12 cellular contexts compared by ENCODE assay signal in genomic region chr1:183821309-183822080, GRCh38. TPM values are rescaled to one million over a fixed set of nuclear protein-coding genes. Genes with fewer than 3 reads are reported as not detected.
A peak's percentile ranks its signal among the peaks of the same experiment; 100 is the strongest.
DNase-seq lines count a peak whose midpoint lies in the region; ATAC-seq and TF ChIP-seq lines count a peak whose summit lies in the region.
"Had no signal": no experiment of that assay in that cellular context is flagged by ENCODE, and none has a peak within 500 bp of the region (broad histone marks: within the 10 kb centered on the region; RNA-seq: fewer than 3 reads in every experiment).

No MANE protein-coding gene starts in this region.

- ATAC-seq in body of pancreas (peak; percentile 38), left cardiac atrium (peak; percentile 44 to 56), HG02642 (IDR thresholded peaks at IDR 0.05; ENCODE audit: poor library complexity, unreplicated experiment) (no peak)

- H3K36me3 ChIP-seq in body of pancreas (replicated peaks in 1 of 2; ENCODE audit: insufficient read depth in 1 of 2, low read depth in 2 of 2) (no peaks in the 10 kb centered on the region), skeletal muscle satellite cell (ENCODE audit: insufficient read depth, low read length) (no peaks in the 10 kb centered on the region), MM.1S (replicated peaks; ENCODE audit: insufficient read depth, low read length) (no peaks in the 10 kb centered on the region)
- H3K36me3 ChIP-seq: WERI-Rb-1 had no signal

- H3K27ac ChIP-seq in body of pancreas (peak overlapping the region in 3 of 4 donors; percentile 38 to 52 (median 39)), MM.1S (ENCODE audit: low read length) (no peak overlapping the region)
- H3K27ac ChIP-seq: WERI-Rb-1 had no signal

- H3K4me2 ChIP-seq in skeletal muscle satellite cell (ENCODE audit: low read length): peak overlapping the region; percentile 52
- H3K4me2 ChIP-seq in MM.1S (ENCODE audit: low read depth, low read length): no peak overlapping the region

- 81 to 94% methylated on average over 1 of the region's 1 CpG for WGBS in body of pancreas, 2 donors

- DNase-seq in ELR (ENCODE audit: low read depth) (peak; percentile 47), body of pancreas (no peak), left cardiac atrium (no peak), AML-193 (lab: John Stamatoyannopoulos, UW) (no peak), ureter (ENCODE audit: low spot score) (no peak), MM.1S (no peak)
- DNase-seq: endodermal cell, SHP77 treated with DMSO at 0.1 percent for 48 hours, WERI-Rb-1 had no signal

- H3K79me2 ChIP-seq in MM.1S (ENCODE audit: low read length): peaks cover 91% of the 10 kb centered on the region

- H4K20me1 ChIP-seq in MM.1S (ENCODE audit: insufficient read depth, low read length): no peaks in the 10 kb centered on the region

- intact Hi-C loops in body of pancreas (cut with DNase I): no loop called here
- intact Hi-C loops in left cardiac atrium (cut with DNase I): no loop called here

- H3K27me3 ChIP-seq in body of pancreas (no peaks in the 10 kb centered on the region), skeletal muscle satellite cell (ENCODE audit: control insufficient read depth, insufficient read depth, low read length) (no peaks in the 10 kb centered on the region), MM.1S (replicated peaks; ENCODE audit: insufficient read depth, low read length) (no peaks in the 10 kb centered on the region)

- H3K9me2 ChIP-seq in MM.1S (replicated peaks; ENCODE audit: insufficient read depth, low read length): no peaks in the 10 kb centered on the region

- H3K9ac ChIP-seq in skeletal muscle satellite cell (ENCODE audit: low read depth, low read length) (peak overlapping the region; percentile 51), MM.1S (ENCODE audit: low read length) (no peak overlapping the region)

- H3K4me1 ChIP-seq in body of pancreas (peaks cover 14% of the 10 kb centered on the region), skeletal muscle satellite cell (ENCODE audit: control insufficient read depth, insufficient read depth, low read length) (peaks cover 29% of the 10 kb centered on the region), MM.1S (ENCODE audit: low read length) (peaks cover 27% of the 10 kb centered on the region)

- no peak for TF ChIP-seq POLR2A in body of pancreas (IDR thresholded peaks at IDR 0.05)

- H3K9me3 ChIP-seq in body of pancreas: no peaks in the 10 kb centered on the region
- no peaks in the 10 kb centered on the region for H3K9me3 ChIP-seq in skeletal muscle satellite cell (replicated peaks; ENCODE audit: low read length)
- no peaks in the 10 kb centered on the region for H3K9me3 ChIP-seq in MM.1S (replicated peaks; ENCODE audit: insufficient read depth, low read length)

- TF ChIP-seq CTCF in body of pancreas (IDR thresholded peaks at IDR 0.05): no peak
- TF ChIP-seq CTCF in MM.1S (IDR thresholded peaks at IDR 0.05; ENCODE audit: low read length): no peak

- no peak overlapping the region for H2AFZ ChIP-seq in MM.1S (ENCODE audit: low read length)

- H3K4me3 ChIP-seq in body of pancreas: no peak overlapping the region
- no peak overlapping the region for H3K4me3 ChIP-seq in skeletal muscle satellite cell (ENCODE audit: low read length)
- no peak overlapping the region for H3K4me3 ChIP-seq in MM.1S (ENCODE audit: low read length)
- H3K4me3 ChIP-seq: skin epidermis had no signal

- peaks cover 4% of the 10 kb centered on the region; the same call in 1 of the 2 replicates for H3F3A ChIP-seq in MM.1S (ENCODE audit: insufficient read depth, low read length)

RNA-seq across cellular contexts. Expression of gene RGL1, which starts 16.6 kb away (rescaled TPM):
- total RNA-seq in body of pancreas: 10 to 100 TPM in 1 of 2 donors, 1 to 10 TPM in 1; 9.9 to 16.2 TPM
- total RNA-seq in left cardiac atrium: 10 to 100 TPM; 22.5 to 32.7 TPM
- total RNA-seq in skeletal muscle satellite cell (2012; rRNA removed): 16.4 and 21.8 TPM in 2 replicates
- 20.9 TPM for total RNA-seq in ureter
